ENCODE assay signal across 9 cellular contexts in genomic region chr22:38924197-38924952, GRCh38. TPM values are rescaled to one million over a fixed set of nuclear protein-coding genes. Genes with fewer than 3 reads are reported as not detected.
A peak's percentile ranks its signal among the peaks of the same experiment; 100 is the strongest.
DNase-seq lines count a peak whose midpoint lies in the region; ATAC-seq and TF ChIP-seq lines count a peak whose summit lies in the region.
"Had no signal": no experiment of that assay in that cellular context is flagged by ENCODE, and none has a peak within 500 bp of the region (broad histone marks: within the 10 kb centered on the region; RNA-seq: fewer than 3 reads in every experiment).

No MANE protein-coding gene starts in this region.

- no peaks in the 10 kb centered on the region for H3K79me2 ChIP-seq in PC-9 (ENCODE audit: low read depth)

- peaks cover 56% of the 10 kb centered on the region for H3F3A ChIP-seq in PC-9 (ENCODE audit: insufficient read depth, low read depth)

- H3K27me3 ChIP-seq in PC-9 (ENCODE audit: insufficient read depth, low read depth) (no peaks in the 10 kb centered on the region), muscle layer of duodenum (ENCODE audit: low read depth, low read length) (no peaks in the 10 kb centered on the region)

- H3K9me3 ChIP-seq in PC-9 (ENCODE audit: insufficient read depth, low read depth) (no peaks in the 10 kb centered on the region), muscle layer of duodenum (ENCODE audit: control insufficient read depth in 1 of 2, low read length in 2 of 2) (no peaks in the 10 kb centered on the region)

- no peak for ATAC-seq in natural killer cell treated with Interleukin-12 subunit alpha and Interleukin-12 subunit beta and Interleukin-15 and Interleukin-18, amount 100 ng/mL, for 72 hours
- no peak for ATAC-seq in HG02870 (IDR thresholded peaks at IDR 0.05; ENCODE audit: unreplicated experiment)
- no peak for ATAC-seq in HG03521 (IDR thresholded peaks at IDR 0.05; ENCODE audit: unreplicated experiment)

- H3K9me2 ChIP-seq in PC-9 (ENCODE audit: insufficient read depth): no peaks in the 10 kb centered on the region

- H3K4me1 ChIP-seq in PC-9 (replicated peaks; ENCODE audit: insufficient read depth): peaks cover 58% of the 10 kb centered on the region
- H3K4me1 ChIP-seq in muscle layer of duodenum (ENCODE audit: control insufficient read depth in 1 of 2, insufficient read depth in 2 of 2, low read length in 2 of 2): peaks cover 22 to 26% of the 10 kb centered on the region in 2 donors

- H3K36me3 ChIP-seq in PC-9 (ENCODE audit: low read depth) (no peaks in the 10 kb centered on the region), muscle layer of duodenum (ENCODE audit: control insufficient read depth in 1 of 2, insufficient read depth in 2 of 2, low read length in 2 of 2) (no peaks in the 10 kb centered on the region)

- no peak overlapping the region for H3K27ac Mint-ChIP-seq in activated naive CD8-positive, alpha-beta T cell treated with anti-CD3 and anti-CD28 coated beads for 36 hours
- no peak overlapping the region for H3K27ac Mint-ChIP-seq in natural killer cell treated with Interleukin-12 subunit alpha and Interleukin-12 subunit beta and Interleukin-15 and Interleukin-18, amount 100 ng/mL, for 72 hours
- H3K27ac Mint-ChIP-seq: IgD-negative memory B cell had no signal

- TF ChIP-seq CTCF in HFF-Myc (IDR thresholded peaks at IDR 0.05; ENCODE audit: low read depth, low read length, missing control alignments) (no peak), PC-9 (conservative IDR thresholded peaks at IDR 0.05) (peak; percentile 29)

- peak overlapping the region; percentile 83 for H3K4me2 ChIP-seq in PC-9

- peak overlapping the region; percentile 49 for H2AFZ ChIP-seq in PC-9

- peaks cover 63% of the 10 kb centered on the region for H3K27me3 Mint-ChIP-seq in activated naive CD8-positive, alpha-beta T cell treated with anti-CD3 and anti-CD28 coated beads for 36 hours
- peaks cover 21 to 28% of the 10 kb centered on the region in 2 donors for H3K27me3 Mint-ChIP-seq in natural killer cell treated with Interleukin-12 subunit alpha and Interleukin-12 subunit beta and Interleukin-15 and Interleukin-18, amount 100 ng/mL, for 72 hours

- H4K20me1 ChIP-seq in PC-9 (ENCODE audit: insufficient read depth): no peaks in the 10 kb centered on the region

- intact Hi-C loops in PC-9 (cut with micrococcal nuclease; ENCODE audit: unreplicated experiment): loop anchor here (1.0 to 5.0 kb wide), 3 partner anchors 41 to 157 kb away; no protein-coding TSS in a partner anchor

- TSS peak; percentile 84 for BruUV-seq in PC-9 (replicated peaks; lab: Mats Ljungman, UMichigan)

- H3K4me1 Mint-ChIP-seq in activated naive CD8-positive, alpha-beta T cell treated with anti-CD3 and anti-CD28 coated beads for 36 hours: peaks cover 10% of the 10 kb centered on the region
- H3K4me1 Mint-ChIP-seq in natural killer cell treated with Interleukin-12 subunit alpha and Interleukin-12 subunit beta and Interleukin-15 and Interleukin-18, amount 100 ng/mL, for 72 hours (ENCODE audit: low read depth in 2 of 2): peaks cover 5 to 7% of the 10 kb centered on the region in 2 donors

- POLR2A ChIA-PET in PC-9 (lab: Charles Lee; ENCODE audit: unreplicated experiment): interaction anchor here (0.6 to 0.9 kb wide), 5 partner anchors 41 to 980 kb away, joined by 3 to 5 read pairs (median 4); no protein-coding TSS in a partner anchor

- no peaks in the 10 kb centered on the region for H3K9me3 Mint-ChIP-seq in activated naive CD8-positive, alpha-beta T cell treated with anti-CD3 and anti-CD28 coated beads for 36 hours
- no peaks in the 10 kb centered on the region for H3K9me3 Mint-ChIP-seq in natural killer cell treated with Interleukin-12 subunit alpha and Interleukin-12 subunit beta and Interleukin-15 and Interleukin-18, amount 100 ng/mL, for 72 hours
- H3K9me3 Mint-ChIP-seq: IgD-negative memory B cell had no signal

- H3K4me3 Mint-ChIP-seq in activated naive CD8-positive, alpha-beta T cell treated with anti-CD3 and anti-CD28 coated beads for 36 hours: no peak overlapping the region
- H3K4me3 Mint-ChIP-seq in natural killer cell treated with Interleukin-12 subunit alpha and Interleukin-12 subunit beta and Interleukin-15 and Interleukin-18, amount 100 ng/mL, for 72 hours: no peak overlapping the region
- H3K4me3 Mint-ChIP-seq: IgD-negative memory B cell had no signal

- peak; percentile 68 for DNase-seq in HFF-Myc (ENCODE audit: extremely low read depth, low read depth)
- DNase-seq in PC-9: peak; percentile 87 to 99
- DNase-seq in epithelial cell of prostate (ENCODE audit: low read depth, low spot score): peak; percentile 45
- DNase-seq in activated naive CD8-positive, alpha-beta T cell treated with anti-CD3 and anti-CD28 coated beads for 36 hours: no peak
- no peak for DNase-seq in natural killer cell treated with Interleukin-12 subunit alpha and Interleukin-12 subunit beta and Interleukin-15 and Interleukin-18, amount 100 ng/mL, for 72 hours (ENCODE audit: low spot score)

- CTCF ChIA-PET in PC-9 (lab: Charles Lee): interaction anchor here (0.7 to 1.6 kb wide), 4 partner anchors 18 to 605 kb away, joined by 3 to 11 read pairs (median 6); partner anchors contain the start of gene CBX6

- no peaks in the 10 kb centered on the region for H3K36me3 Mint-ChIP-seq in activated naive CD8-positive, alpha-beta T cell treated with anti-CD3 and anti-CD28 coated beads for 36 hours
- H3K36me3 Mint-ChIP-seq in natural killer cell treated with Interleukin-12 subunit alpha and Interleukin-12 subunit beta and Interleukin-15 and Interleukin-18, amount 100 ng/mL, for 72 hours: no peaks in the 10 kb centered on the region
- H3K36me3 Mint-ChIP-seq: IgD-negative memory B cell had no signal

- peak overlapping the region; percentile 29 for H3K4me3 ChIP-seq in HFF-Myc (replicated peaks; ENCODE audit: low read depth, low read length)
- H3K4me3 ChIP-seq in PC-9: peak overlapping the region; percentile 51
- peak overlapping the region; percentile 13 to 51 for H3K4me3 ChIP-seq in muscle layer of duodenum (ENCODE audit: low read depth in 1 of 2, low read length in 2 of 2)

- peak overlapping the region; percentile 92 for H3K27ac ChIP-seq in PC-9
- H3K27ac ChIP-seq in epithelial cell of prostate: peak overlapping the region; percentile 50
- H3K27ac ChIP-seq in muscle layer of duodenum (ENCODE audit: low read length): peak overlapping the region; percentile 41

RNA-seq across cellular contexts. Expression of gene APOBEC3A, which starts 33.0 kb away (rescaled TPM):
- not detected in 2 replicates for total RNA-seq in PC-9 (2021)
- total RNA-seq in activated naive CD8-positive, alpha-beta T cell treated with anti-CD3 and anti-CD28 coated beads for 36 hours: not detected
- 1 to 10 TPM in 1 of 2 donors, not detected in 1; 3.3 TPM for total RNA-seq in natural killer cell treated with Interleukin-12 subunit alpha and Interleukin-12 subunit beta and Interleukin-15 and Interleukin-18, amount 100 ng/mL, for 72 hours

RNA-seq across cellular contexts. Expression of gene CBX6, which starts 52.4 kb away (rescaled TPM):
- 131 and 136 TPM in 2 replicates for total RNA-seq in PC-9 (2021)
- 100 to 1,000 TPM; 141 TPM for total RNA-seq in activated naive CD8-positive, alpha-beta T cell treated with anti-CD3 and anti-CD28 coated beads for 36 hours
- 100 to 1,000 TPM in 1 of 2 donors, 10 to 100 TPM in 1; 95.2 to 137 TPM for total RNA-seq in natural killer cell treated with Interleukin-12 subunit alpha and Interleukin-12 subunit beta and Interleukin-15 and Interleukin-18, amount 100 ng/mL, for 72 hours

RNA-seq across cellular contexts. Expression of gene APOBEC3B, which starts 57.8 kb away (rescaled TPM):
- total RNA-seq in PC-9 (2021): 66.5 and 83.6 TPM in 2 replicates
- 1 to 10 TPM; 3.4 TPM for total RNA-seq in activated naive CD8-positive, alpha-beta T cell treated with anti-CD3 and anti-CD28 coated beads for 36 hours
- 10 to 100 TPM in 1 of 2 donors, under 1 TPM in 1; 0.64 to 12.4 TPM for total RNA-seq in natural killer cell treated with Interleukin-12 subunit alpha and Interleukin-12 subunit beta and Interleukin-15 and Interleukin-18, amount 100 ng/mL, for 72 hours

Comparison
In these comparisons a context has a peak if more than half of its experiments do, and no peak if none do; other contexts are left out.
1. DNase-seq: peak in HFF-Myc (single experiment), PC-9 (2 of 2) and epithelial cell of prostate (single experiment); none in activated naive CD8-positive, alpha-beta T cell treated with anti-CD3 and anti-CD28 coated beads for 36 hours (single experiment) and natural killer cell treated with Interleukin-12 subunit alpha and Interleukin-12 subunit beta and Interleukin-15 and Interleukin-18, amount 100 ng/mL, for 72 hours (single experiment).
2. H3K27ac ChIP-seq: peak in every context shown above with its lines; median percentile 92 in PC-9; 50 in epithelial cell of prostate; 41 in muscle layer of duodenum.
3. Peak in every context shown above with its lines, with median percentiles within 50 percentile points of each other: H3K4me3 ChIP-seq.